ENCODE assay signal across 1 cellular context in the genomic region with DNA sequence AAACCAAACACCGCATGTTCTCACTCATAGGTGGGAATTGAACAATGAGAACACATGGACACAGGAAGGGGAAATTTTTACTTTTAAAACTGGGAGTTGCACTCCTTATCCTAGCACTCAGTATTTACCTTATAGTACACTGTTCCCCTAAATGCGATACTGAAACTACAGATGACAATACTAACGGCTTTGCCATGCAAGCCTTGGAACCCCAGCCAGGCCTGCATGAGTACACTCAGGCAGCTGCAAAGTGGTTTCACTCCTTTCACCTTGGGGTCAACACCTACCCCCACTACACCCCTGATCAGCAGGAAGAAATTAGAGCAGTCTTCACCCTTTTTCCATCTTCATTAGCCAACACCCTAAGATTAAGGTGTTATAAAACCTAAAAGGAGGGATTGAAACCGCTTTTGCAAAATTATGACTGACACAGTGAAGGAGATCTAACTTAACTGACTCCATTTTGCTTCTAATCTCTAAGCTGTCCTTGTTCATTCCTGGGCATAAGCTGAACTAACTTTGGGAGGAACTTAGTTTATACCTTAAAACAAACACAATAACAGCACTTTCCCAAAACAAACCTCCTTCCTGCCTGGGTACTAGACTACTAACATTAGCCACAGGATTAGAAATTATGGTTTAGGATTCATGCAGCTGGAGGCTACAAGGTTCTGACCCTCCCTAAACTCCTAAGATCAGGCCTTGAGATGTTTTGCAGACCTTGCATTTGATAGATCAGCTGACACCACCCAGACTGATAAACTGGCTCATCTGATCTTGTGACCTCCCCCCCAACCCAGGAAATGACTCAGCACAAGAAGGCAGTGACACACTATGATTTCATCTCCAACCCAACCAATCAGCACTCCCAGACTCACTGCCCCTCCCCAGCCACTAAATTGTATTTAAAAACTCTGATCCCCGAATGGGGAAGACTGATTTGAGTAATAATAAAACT.
TF ChIP-seq lines count a peak whose summit lies in the region.

No MANE protein-coding gene starts in this region.

TF ChIP-seq in GM23338, 12 proteins besides CTCF, POLR2A, EP300 and RAD21 (continued from another document):
- TF ChIP-seq ZNF462 (CRISPR knock-in tag; IDR thresholded peaks at IDR 0.05) (no peak), EZH2phosphoT487 (IDR thresholded peaks at IDR 0.05; ENCODE audit: unreplicated experiment) (no peak)
TF ChIP-seq in GM23338: peak in this region for 1.
